In genomic region chr4:112321768-112322684, GRCh38 we compare ENCODE assay signal across 8 cellular contexts. TPM values are rescaled to one million over a fixed set of nuclear protein-coding genes. Genes with fewer than 3 reads are reported as not detected.
A peak's percentile ranks its signal among the peaks of the same experiment; 100 is the strongest.
DNase-seq lines count a peak whose midpoint lies in the region; ATAC-seq, FAIRE-seq and TF ChIP-seq lines count a peak whose summit lies in the region.

No MANE protein-coding gene starts in this region.

- H3K36me3 ChIP-seq in bronchial epithelial cell (ENCODE audit: control insufficient read depth, insufficient read depth, low read length) = peaks cover 2% of the 10 kb centered on the region

- H3K27me3 ChIP-seq in bronchial epithelial cell (ENCODE audit: control insufficient read depth, insufficient read depth, low read length) = no peaks in the 10 kb centered on the region

- TF ChIP-seq CTCF in WI38 (IDR thresholded peaks at IDR 0.05; ENCODE audit: low read depth, low read length) = peak; percentile 75
- TF ChIP-seq CTCF in bronchial epithelial cell (IDR thresholded peaks at IDR 0.05; ENCODE audit: insufficient read depth, low read length, severe bottlenecking) = peak; percentile 72

- no peak for ATAC-seq in HG02571 (IDR thresholded peaks at IDR 0.05; ENCODE audit: unreplicated experiment)

- H3K4me3 ChIP-seq in WI38 (ENCODE audit: low read depth, low read length) (no peak overlapping the region), bronchial epithelial cell (ENCODE audit: low read depth, low read length) (no peak overlapping the region)

- no peak for FAIRE-seq in bronchial epithelial cell (lab: Jason Lieb, UNC)

- DNase-seq in NCI-H2081 (lab: John Stamatoyannopoulos, UW) (peak; percentile 37 to 49), NCI-H2081 treated with DMSO at 0.1 percent for 48 hours (lab: John Stamatoyannopoulos, UW) (no peak), NCI-H1417 treated with DMSO at 0.1 percent for 48 hours (lab: John Stamatoyannopoulos, UW) (peak; percentile 43), bronchial epithelial cell (ENCODE audit: low read depth) (peak; percentile 46), kidney glomerular epithelial cell (lab: John Stamatoyannopoulos, UW) (peak; percentile 39)
- peak; percentile 81 to 83 for DNase-seq in stimulated activated CD4-positive, alpha-beta T cell treated with anti-CD3 and anti-CD28 coated beads, Interleukin-2, amount 100 ng/mL, for 48 hours

RNA-seq across cellular contexts. Expression of gene ALPK1, which starts 24.9 kb away (rescaled TPM):
- 13.7 and 52.4 TPM in 2 replicates for total RNA-seq in bronchial epithelial cell

RNA-seq across cellular contexts. Expression of gene TIFA, which starts 36.3 kb away (rescaled TPM):
- 6.3 and 7.2 TPM in 2 replicates for total RNA-seq in bronchial epithelial cell
